ENCODE assay signal across 1 cellular context in genomic region chr2:133658020-133658903, GRCh38.
TF ChIP-seq lines count a peak whose summit lies in the region.

No MANE protein-coding gene starts in this region.

TF ChIP-seq in GM23338, 12 proteins besides CTCF, POLR2A, EP300 and RAD21 (continued from another document):
- TF ChIP-seq ZNF331 (CRISPR knock-in tag; IDR thresholded peaks at IDR 0.05; ENCODE audit: low read depth) (no peak), ETS1 (IDR thresholded peaks at IDR 0.05) (no peak), CREB1 (CRISPR knock-in tag; IDR thresholded peaks at IDR 0.05; ENCODE audit: low read depth) (no peak)
